In genomic region chr2:215728504-215729065, GRCh38 we compare ENCODE assay signal across 8 cellular contexts.
DNase-seq lines count a peak whose midpoint lies in the region; ATAC-seq and TF ChIP-seq lines count a peak whose summit lies in the region.

No MANE protein-coding gene starts in this region.

- 41 to 44% (median 44%) methylated on average over 2 of the region's 2 CpGs for WGBS in ovary, 3 donors

- H3K4me3 ChIP-seq in foreskin fibroblast (ENCODE audit: low read depth in 1 of 2, low read length in 2 of 2) (no peak overlapping the region), ovary (no peak overlapping the region)

- DNase-seq in GM04504 (ENCODE audit: low read depth) (peak; percentile 83), NCI-H2196 treated with DMSO at 0.1 percent for 48 hours (lab: John Stamatoyannopoulos, UW; ENCODE audit: unreplicated experiment) (peak; percentile 39), foreskin fibroblast (peak; percentile 99), putamen (ENCODE audit: low spot score) (no peak), caudate nucleus (lab: John Stamatoyannopoulos, UW) (no peak), hypothalamus (lab: John Stamatoyannopoulos, UW) (no peak), ovary (no peak)

- no peak for TF ChIP-seq EP300 in ovary (IDR thresholded peaks at IDR 0.05)

- H3K36me3 ChIP-seq in ovary, result no peaks in the 10 kb centered on the region

- H3K27ac ChIP-seq in caudate nucleus (ENCODE audit: low read depth, low read length) (no peak overlapping the region), ovary (no peak overlapping the region)

- intact Hi-C loops in ovary (cut with DNase I), result no loop called here

- ATAC-seq in GM21717 (IDR thresholded peaks at IDR 0.05; ENCODE audit: unreplicated experiment), result peak; percentile 73

- no peaks in the 10 kb centered on the region for H3K27me3 ChIP-seq in ovary

- TF ChIP-seq CTCF in foreskin fibroblast (IDR thresholded peaks at IDR 0.05; ENCODE audit: low read depth, low read length) (no peak), ovary (IDR thresholded peaks at IDR 0.05) (no peak)

- no peaks in the 10 kb centered on the region for H3K9me3 ChIP-seq in ovary

- no peak for TF ChIP-seq POLR2A in ovary (IDR thresholded peaks at IDR 0.05)

- peaks cover 4% of the 10 kb centered on the region for H3K4me1 ChIP-seq in ovary (ENCODE audit: insufficient read depth)

Comparison
In these comparisons a context has a peak if more than half of its experiments do, and no peak if none do; other contexts are left out.
1. DNase-seq: peak in GM04504 (single experiment), NCI-H2196 treated with DMSO at 0.1 percent for 48 hours (single experiment) and foreskin fibroblast (2 of 2); none in putamen (single experiment), caudate nucleus (0 of 61), hypothalamus (0 of 51) and ovary (0 of 5).